19 cellular contexts compared by ENCODE assay signal in the genomic region with DNA sequence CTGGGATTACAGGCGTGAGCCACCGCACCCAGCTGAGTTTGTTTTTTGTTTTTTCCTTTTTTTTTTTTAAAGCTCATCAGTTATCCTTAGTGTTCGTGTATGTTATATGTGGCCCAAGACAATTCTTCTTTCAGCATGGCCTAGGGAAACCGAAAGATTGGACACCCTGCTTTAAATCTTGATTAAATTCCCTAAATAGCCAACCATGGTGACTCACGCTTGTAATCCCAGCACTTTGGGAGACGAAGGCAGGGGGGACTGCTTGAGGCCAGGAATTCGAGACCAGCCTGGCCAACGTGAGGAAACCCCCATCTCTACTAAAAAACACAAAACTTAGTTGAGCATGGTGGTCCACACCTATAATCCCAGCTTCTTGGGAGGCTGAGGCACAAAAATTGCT.
DNase-seq lines count a peak whose midpoint lies in the region; TF ChIP-seq lines count a peak whose summit lies in the region.
"Had no signal": no experiment of that assay in that cellular context is flagged by ENCODE, and none has a peak within 500 bp of the region (broad histone marks: within the 10 kb centered on the region; RNA-seq: fewer than 3 reads in every experiment).

No MANE protein-coding gene starts in this region.

- no CpG with 5 or more reads among the region's 8 CpGs for WGBS in trophoblast cell (ENCODE audit: extremely low coverage, insufficient coverage, insufficient read length)

- H3K4me3 ChIP-seq in trophoblast cell (ENCODE audit: low read depth, low read length): no peak overlapping the region

- peak; percentile 43 for DNase-seq in ELF-1 (ENCODE audit: low read depth, low spot score)
- peak; percentile 41 for DNase-seq in RPMI7951 (ENCODE audit: low read depth)
- DNase-seq in chondrocyte (ENCODE audit: low spot score): no peak
- DNase-seq in trophoblast cell: peak; percentile 25 to 65
- no peak for DNase-seq in cortex of kidney (lab: John Stamatoyannopoulos, UW)
- no peak for DNase-seq in substantia nigra (lab: John Stamatoyannopoulos, UW)
- no peak for DNase-seq in HuH-7.5 (ENCODE audit: low spot score)
- no peak for DNase-seq in activated CD4-positive, alpha-beta T cell treated with anti-CD3 and anti-CD28 coated beads, Interleukin-2, amount 50 U/mL, for 48 hours
- DNase-seq: ACHN; BE2C; C1 segment of cervical spinal cord; CD4-positive, CD25-positive, alpha-beta regulatory T cell; CD8-positive, alpha-beta memory T cell; COR-L47; DMS 273 treated with DMSO at 0.1 percent for 48 hours; DMS53; DND-41; GDM1; H9 had no signal

- no peak overlapping the region for H3K23ac ChIP-seq in trophoblast cell (ENCODE audit: low read length)

- no peak overlapping the region for H3K18ac ChIP-seq in trophoblast cell (ENCODE audit: low read length)

- no peaks in the 10 kb centered on the region for H3K36me3 ChIP-seq in trophoblast cell (ENCODE audit: control insufficient read depth in 1 of 2, insufficient read depth in 2 of 2, low read length in 2 of 2)
- H3K36me3 ChIP-seq: BE2C had no signal

- no peak overlapping the region for H2AFZ ChIP-seq in trophoblast cell (ENCODE audit: insufficient read depth, low read length, poor library complexity)

- H3K36me3 Mint-ChIP-seq in chondrocyte (ENCODE audit: low read depth): peaks cover 1% of the 10 kb centered on the region
- H3K36me3 Mint-ChIP-seq: CD4-positive, CD25-positive, alpha-beta regulatory T cell; CD8-positive, alpha-beta memory T cell had no signal

- H4K8ac ChIP-seq in trophoblast cell (ENCODE audit: low read depth, low read length): no peak overlapping the region

- H3K4ac ChIP-seq in trophoblast cell (ENCODE audit: low read depth, low read length): peak overlapping the region; percentile 83

- H3K79me2 ChIP-seq in trophoblast cell (ENCODE audit: control insufficient read depth, insufficient read depth, low read length, poor library complexity): peaks cover 18% of the 10 kb centered on the region

- peak overlapping the region; percentile 73 for H3K27ac Mint-ChIP-seq in chondrocyte (ENCODE audit: unreplicated experiment)
- H3K27ac Mint-ChIP-seq: CD8-positive, alpha-beta memory T cell had no signal

- H3K79me1 ChIP-seq in trophoblast cell (ENCODE audit: low read length): peaks cover 1% of the 10 kb centered on the region

- H2AK5ac ChIP-seq in trophoblast cell (ENCODE audit: low read length): no peak overlapping the region

- no peak for TF ChIP-seq CTCF in chondrocyte (IDR thresholded peaks at IDR 0.05)

- H2BK12ac ChIP-seq in trophoblast cell (ENCODE audit: low read length): no peak overlapping the region

- no peak overlapping the region for H3K9ac ChIP-seq in trophoblast cell (ENCODE audit: low read length)

- no peaks in the 10 kb centered on the region for H3K9me3 ChIP-seq in trophoblast cell (ENCODE audit: insufficient read depth, low read depth, low read length)
- H3K9me3 ChIP-seq: BE2C had no signal

- no peak overlapping the region for H2BK120ac ChIP-seq in trophoblast cell (ENCODE audit: insufficient read depth, low read length, poor library complexity)

- H3K4me2 ChIP-seq in trophoblast cell (ENCODE audit: low read length): no peak overlapping the region

- H3K4me3 Mint-ChIP-seq in chondrocyte (ENCODE audit: unreplicated experiment): no peak overlapping the region
- H3K4me3 Mint-ChIP-seq: H9 had no signal

- no peaks in the 10 kb centered on the region for H3K9me3 Mint-ChIP-seq in chondrocyte (ENCODE audit: low read depth)
- H3K9me3 Mint-ChIP-seq: CD4-positive, CD25-positive, alpha-beta regulatory T cell; CD8-positive, alpha-beta memory T cell; H9 had no signal

- H4K91ac ChIP-seq in trophoblast cell (ENCODE audit: low read depth, low read length): no peak overlapping the region

- no peaks in the 10 kb centered on the region for H3K27me3 Mint-ChIP-seq in chondrocyte (ENCODE audit: low read depth)
- H3K27me3 Mint-ChIP-seq: CD4-positive, CD25-positive, alpha-beta regulatory T cell; CD8-positive, alpha-beta memory T cell had no signal

- peaks cover 7 to 11% of the 10 kb centered on the region in 2 experiments for H3K4me1 ChIP-seq in trophoblast cell (ENCODE audit: control insufficient read depth in 1 of 2, insufficient read depth in 2 of 2, low read length in 2 of 2)

- H3K4me1 Mint-ChIP-seq in chondrocyte (ENCODE audit: low read depth): peaks cover 87% of the 10 kb centered on the region

- H2BK5ac ChIP-seq in trophoblast cell (ENCODE audit: low read depth, low read length, poor library complexity): no peak overlapping the region

- no peaks in the 10 kb centered on the region for H3K27me3 ChIP-seq in trophoblast cell (ENCODE audit: insufficient read depth, low read length)
- H3K27me3 ChIP-seq: BE2C had no signal

- no peak overlapping the region for H3K14ac ChIP-seq in trophoblast cell (ENCODE audit: low read length)

- no peak overlapping the region for H4K12ac ChIP-seq in trophoblast cell (ENCODE audit: low read depth, low read length)

- H3K27ac ChIP-seq in trophoblast cell (ENCODE audit: low read depth, low read length): no peak overlapping the region
- no peak overlapping the region for H3K27ac ChIP-seq in substantia nigra (ENCODE audit: low read depth, low read length, poor library complexity, severe bottlenecking)

Comparison
In these comparisons a context has a peak if more than half of its experiments do, and no peak if none do; other contexts are left out.
1. DNase-seq: peak in ELF-1 (single experiment), RPMI7951 (single experiment) and trophoblast cell (2 of 2); none in chondrocyte (single experiment), cortex of kidney (single experiment), substantia nigra (0 of 49), HuH-7.5 (single experiment) and activated CD4-positive, alpha-beta T cell treated with anti-CD3 and anti-CD28 coated beads, Interleukin-2, amount 50 U/mL, for 48 hours (0 of 2).